ENCODE assay signal across 32 cellular contexts in the genomic region with DNA sequence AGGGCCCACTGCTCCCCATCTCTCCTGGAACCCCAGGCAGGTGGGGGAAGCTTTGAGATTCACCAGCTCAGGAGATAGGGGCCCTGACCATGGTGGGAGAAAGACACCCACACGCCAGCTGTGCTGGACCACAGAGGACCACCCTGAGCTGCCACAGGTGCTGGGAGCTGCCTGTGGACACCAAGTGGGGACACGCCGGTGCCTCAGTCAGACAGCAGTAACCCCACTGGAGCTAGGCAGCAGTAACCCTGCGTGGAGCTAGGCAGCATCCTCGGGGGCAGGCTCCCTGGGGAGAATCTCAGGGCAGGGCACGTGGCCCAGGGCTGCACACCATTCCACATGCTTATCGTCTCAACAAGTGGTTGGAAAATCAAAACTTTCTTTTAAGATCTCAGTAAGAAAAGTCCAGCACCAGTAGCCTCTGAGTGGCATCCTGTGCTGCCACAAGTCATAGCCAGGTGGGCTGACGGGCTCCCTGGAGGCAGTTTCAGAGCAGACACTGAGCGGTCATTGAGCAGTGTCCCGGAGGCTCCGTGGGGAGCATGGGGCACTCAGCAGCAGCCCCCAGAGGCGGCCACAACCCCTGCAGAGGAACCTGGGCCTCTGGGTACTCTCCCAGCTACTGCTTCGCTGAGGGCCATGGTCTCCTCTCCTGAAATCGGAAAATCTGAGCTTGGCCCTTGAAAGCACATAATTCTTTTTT. TPM values are rescaled to one million over a fixed set of nuclear protein-coding genes. Genes with fewer than 3 reads are reported as not detected.
"Had no signal": no experiment of that assay in that cellular context is flagged by ENCODE, and none has a peak within 500 bp of the region (broad histone marks: within the 10 kb centered on the region; RNA-seq: fewer than 3 reads in every experiment).

No MANE protein-coding gene starts in this region.

- H3K4me2 ChIP-seq: neural progenitor cell, smooth muscle cell had no signal

- H3K9ac ChIP-seq: neural progenitor cell had no signal

- H3K36me3 ChIP-seq: neural progenitor cell, neutrophil, ovary, right atrium auricular region, right lobe of liver had no signal

- H2AFZ ChIP-seq: neural progenitor cell had no signal

- H3K4me3 Mint-ChIP-seq: immature natural killer cell; naive thymus-derived CD4-positive, alpha-beta T cell; nephron progenitor cell; neural progenitor cell; stimulated activated memory B cell treated with anti-CD40 and anti-IgM and Interleukin-4, amounts not matched to agents 10 μg/mL and 1 μg/mL and 100 μg/mL, for 72 hours; stimulated activated naive CD8-positive, alpha-beta T cell treated with anti-CD3 and anti-CD28 coated beads, Interleukin-15, amount 100 ng/mL, for 72 hours; type B pancreatic cell had no signal

- H3K4me3 ChIP-seq: left ventricle myocardium inferior, lung, mucosa of descending colon, neural progenitor cell, ovary, right atrium auricular region, right lobe of liver, smooth muscle cell, tibial nerve had no signal

- H3K9me3 ChIP-seq: left ventricle myocardium inferior, mucosa of descending colon, neutrophil, ovary, right atrium auricular region, right lobe of liver, tibial nerve had no signal

- H3K27ac ChIP-seq: left ventricle myocardium inferior, neural progenitor cell, neutrophil, ovary, right atrium auricular region, right lobe of liver, tibial nerve had no signal

- ATAC-seq: mucosa of descending colon; naive thymus-derived CD4-positive, alpha-beta T cell; right lobe of liver; stimulated activated memory B cell treated with anti-CD40 and anti-IgM and Interleukin-4, amounts not matched to agents 10 μg/mL and 1 μg/mL and 100 μg/mL, for 72 hours; stimulated activated naive CD8-positive, alpha-beta T cell treated with anti-CD3 and anti-CD28 coated beads, Interleukin-15, amount 100 ng/mL, for 72 hours had no signal

- DNase-seq: hypothalamus; immature natural killer cell; left ventricle myocardium inferior; midbrain; mucosa of descending colon; naive thymus-derived CD4-positive, alpha-beta T cell; nephron progenitor cell; occipital lobe; ovary; right lobe of liver; stimulated activated CD4-positive, alpha-beta T cell treated with anti-CD3 and anti-CD28 coated beads, Interleukin-1b, Interleukin-23, amount 100 ng/mL, for 48 hours; stimulated activated CD4-positive, alpha-beta T cell treated with anti-CD3 and anti-CD28 coated beads, Interleukin-2, amount 100 ng/mL, for 48 hours; stimulated activated CD4-positive, alpha-beta T cell treated with anti-CD3 and anti-CD28 coated beads, Interleukin-4, amount 100 ng/mL, for 4 hours; stimulated activated CD8-positive, alpha-beta memory T cell treated with anti-CD3 and anti-CD28 coated beads, Interleukin-4, amount 100 ng/mL, for 48 hours; stimulated activated naive CD4-positive, alpha-beta T cell treated with Interleukin-2 at 50 U/mL for 16 hours; stimulated activated naive CD8-positive, alpha-beta T cell treated with anti-CD3 and anti-CD28 coated beads, Interleukin-15, amount 100 ng/mL, for 72 hours; substantia nigra had no signal

- H3K27me3 ChIP-seq: neural progenitor cell, neutrophil, ovary, right atrium auricular region, right lobe of liver, tibial nerve had no signal

- H3K27ac Mint-ChIP-seq: immature natural killer cell; naive thymus-derived CD4-positive, alpha-beta T cell; nephron progenitor cell; neural progenitor cell; progenitor cell of endocrine pancreas; stimulated activated memory B cell treated with anti-CD40 and anti-IgM and Interleukin-4, amounts not matched to agents 10 μg/mL and 1 μg/mL and 100 μg/mL, for 72 hours; stimulated activated naive CD8-positive, alpha-beta T cell treated with anti-CD3 and anti-CD28 coated beads, Interleukin-15, amount 100 ng/mL, for 72 hours; type B pancreatic cell had no signal

- H3K4me1 ChIP-seq: neural progenitor cell had no signal

- H3K9me3 Mint-ChIP-seq: immature natural killer cell; naive thymus-derived CD4-positive, alpha-beta T cell; nephron progenitor cell; neural progenitor cell; stimulated activated memory B cell treated with anti-CD40 and anti-IgM and Interleukin-4, amounts not matched to agents 10 μg/mL and 1 μg/mL and 100 μg/mL, for 72 hours; stimulated activated naive CD8-positive, alpha-beta T cell treated with anti-CD3 and anti-CD28 coated beads, Interleukin-15, amount 100 ng/mL, for 72 hours; type B pancreatic cell had no signal

- H3K27me3 Mint-ChIP-seq: naive thymus-derived CD4-positive, alpha-beta T cell; progenitor cell of endocrine pancreas; stimulated activated memory B cell treated with anti-CD40 and anti-IgM and Interleukin-4, amounts not matched to agents 10 μg/mL and 1 μg/mL and 100 μg/mL, for 72 hours; stimulated activated naive CD8-positive, alpha-beta T cell treated with anti-CD3 and anti-CD28 coated beads, Interleukin-15, amount 100 ng/mL, for 72 hours; type B pancreatic cell had no signal

RNA-seq across cellular contexts. Expression of gene UTS2R, which starts 38.6 kb away (rescaled TPM):
- total RNA-seq: kidney epithelial cell; lower leg skin; mesenteric fat pad; mucosa of descending colon; naive thymus-derived CD4-positive, alpha-beta T cell; occipital lobe; ovary; pulmonary artery endothelial cell; right lobe of liver; smooth muscle cell; temporal lobe; urinary bladder had no signal
